In genomic region chr5:132227235-132227484, GRCh38 we compare ENCODE assay signal across 8 cellular contexts. TPM values are rescaled to one million over a fixed set of nuclear protein-coding genes. Genes with fewer than 3 reads are reported as not detected.
DNase-seq lines count a peak whose midpoint lies in the region; ATAC-seq and TF ChIP-seq lines count a peak whose summit lies in the region.

No MANE protein-coding gene starts in this region.

- no peaks in the 10 kb centered on the region for H3K36me3 Mint-ChIP-seq in activated CD8-positive, alpha-beta T cell treated with anti-CD3 and anti-CD28 coated beads for 36 hours (ENCODE audit: low read depth)
- H3K36me3 Mint-ChIP-seq in glutamatergic neuron (ENCODE audit: unreplicated experiment) = peaks cover 4% of the 10 kb centered on the region

- TF ChIP-seq CTCF in activated CD8-positive, alpha-beta T cell treated with anti-CD3 and anti-CD28 coated beads for 36 hours (IDR thresholded peaks at IDR 0.05) = no peak
- TF ChIP-seq CTCF in glutamatergic neuron (IDR thresholded peaks at IDR 0.05; ENCODE audit: partially characterized antibody, unreplicated experiment) (no peak), retinal pigment epithelial cell (conservative IDR thresholded peaks at IDR 0.05; ENCODE audit: low read depth, low read length) (no peak)

- intact Hi-C loops in activated CD8-positive, alpha-beta T cell treated with anti-CD3 and anti-CD28 coated beads for 36 hours (cut with micrococcal nuclease) = no loop called here

- CTCF ChIA-PET in activated CD8-positive, alpha-beta T cell treated with anti-CD3 and anti-CD28 coated beads for 36 hours (lab: Charles Lee) = interaction anchor here (0.9 to 8.8 kb wide), 4 partner anchors 12 to 434 kb away, joined by 3 to 65 read pairs (median 6); no protein-coding TSS in a partner anchor

- ATAC-seq in activated CD8-positive, alpha-beta T cell treated with anti-CD3 and anti-CD28 coated beads for 36 hours = no peak

- POLR2A ChIA-PET in activated CD8-positive, alpha-beta T cell treated with anti-CD3 and anti-CD28 coated beads for 36 hours (lab: Charles Lee) = no interaction called here

- H3K9me3 Mint-ChIP-seq in activated CD8-positive, alpha-beta T cell treated with anti-CD3 and anti-CD28 coated beads for 36 hours = no peaks in the 10 kb centered on the region
- H3K9me3 Mint-ChIP-seq in glutamatergic neuron (ENCODE audit: unreplicated experiment) = peaks cover 3% of the 10 kb centered on the region

- H3K4me3 Mint-ChIP-seq in activated CD8-positive, alpha-beta T cell treated with anti-CD3 and anti-CD28 coated beads for 36 hours = peak overlapping the region; percentile 60
- H3K4me3 Mint-ChIP-seq in glutamatergic neuron (ENCODE audit: unreplicated experiment) = peak overlapping the region; percentile 86

- H3K27ac Mint-ChIP-seq in activated CD8-positive, alpha-beta T cell treated with anti-CD3 and anti-CD28 coated beads for 36 hours = no peak overlapping the region
- peak overlapping the region; percentile 30 for H3K27ac Mint-ChIP-seq in glutamatergic neuron (ENCODE audit: unreplicated experiment)

- H3K4me1 Mint-ChIP-seq in activated CD8-positive, alpha-beta T cell treated with anti-CD3 and anti-CD28 coated beads for 36 hours (ENCODE audit: low read depth) = peaks cover 10% of the 10 kb centered on the region
- H3K4me1 Mint-ChIP-seq in glutamatergic neuron (ENCODE audit: low read depth, unreplicated experiment) = peaks cover 6% of the 10 kb centered on the region

- H3K4me3 ChIP-seq in GM08714 (ENCODE audit: low read length) = peak overlapping the region; percentile 42; the same call in 1 of the 2 replicates
- H3K4me3 ChIP-seq in retinal pigment epithelial cell (ENCODE audit: low read length) = peak overlapping the region; percentile 61

- no peak for DNase-seq in activated CD8-positive, alpha-beta T cell treated with anti-CD3 and anti-CD28 coated beads for 36 hours
- DNase-seq in glutamatergic neuron (no peak), retinal pigment epithelial cell (ENCODE audit: low read depth) (no peak), DMS79 treated with DMSO at 0.1 percent for 48 hours (lab: John Stamatoyannopoulos, UW) (no peak), NCI-H2107 treated with DMSO at 0.1 percent for 48 hours (lab: John Stamatoyannopoulos, UW; ENCODE audit: unreplicated experiment) (no peak)
- no peak for DNase-seq in stimulated activated CD4-positive, alpha-beta T cell treated with anti-CD3 and anti-CD28 coated beads, Interleukin-2, amount 100 ng/mL, for 24 hours
- no peak for DNase-seq in central memory CD4-positive, alpha-beta T cell

- peaks cover 27% of the 10 kb centered on the region for H3K27me3 Mint-ChIP-seq in activated CD8-positive, alpha-beta T cell treated with anti-CD3 and anti-CD28 coated beads for 36 hours
- peaks cover 4% of the 10 kb centered on the region for H3K27me3 Mint-ChIP-seq in glutamatergic neuron (ENCODE audit: unreplicated experiment)

RNA-seq across cellular contexts. Expression of gene P4HA2, which starts 0.5 kb away (rescaled TPM):
- total RNA-seq in activated CD8-positive, alpha-beta T cell treated with anti-CD3 and anti-CD28 coated beads for 36 hours = 10 to 100 TPM; 17.3 to 18.6 TPM
- total RNA-seq in glutamatergic neuron (ENCODE audit: unreplicated experiment) = 26.6 TPM

RNA-seq across cellular contexts. Expression of gene PDLIM4, which starts 30.3 kb away (rescaled TPM):
- not detected for total RNA-seq in activated CD8-positive, alpha-beta T cell treated with anti-CD3 and anti-CD28 coated beads for 36 hours
- total RNA-seq in glutamatergic neuron (ENCODE audit: unreplicated experiment) = 81.6 TPM

Comparison
In these comparisons a context has a peak if more than half of its experiments do, and no peak if none do; other contexts are left out.
1. RNA of gene PDLIM4, which starts 30.3 kb away (total RNA-seq): 81.6 TPM in glutamatergic neuron (single experiment); not detected in activated CD8-positive, alpha-beta T cell treated with anti-CD3 and anti-CD28 coated beads for 36 hours; every median in the first group is over 10 times any median in the second.